ENCODE assay signal across 12 cellular contexts in the genomic region with DNA sequence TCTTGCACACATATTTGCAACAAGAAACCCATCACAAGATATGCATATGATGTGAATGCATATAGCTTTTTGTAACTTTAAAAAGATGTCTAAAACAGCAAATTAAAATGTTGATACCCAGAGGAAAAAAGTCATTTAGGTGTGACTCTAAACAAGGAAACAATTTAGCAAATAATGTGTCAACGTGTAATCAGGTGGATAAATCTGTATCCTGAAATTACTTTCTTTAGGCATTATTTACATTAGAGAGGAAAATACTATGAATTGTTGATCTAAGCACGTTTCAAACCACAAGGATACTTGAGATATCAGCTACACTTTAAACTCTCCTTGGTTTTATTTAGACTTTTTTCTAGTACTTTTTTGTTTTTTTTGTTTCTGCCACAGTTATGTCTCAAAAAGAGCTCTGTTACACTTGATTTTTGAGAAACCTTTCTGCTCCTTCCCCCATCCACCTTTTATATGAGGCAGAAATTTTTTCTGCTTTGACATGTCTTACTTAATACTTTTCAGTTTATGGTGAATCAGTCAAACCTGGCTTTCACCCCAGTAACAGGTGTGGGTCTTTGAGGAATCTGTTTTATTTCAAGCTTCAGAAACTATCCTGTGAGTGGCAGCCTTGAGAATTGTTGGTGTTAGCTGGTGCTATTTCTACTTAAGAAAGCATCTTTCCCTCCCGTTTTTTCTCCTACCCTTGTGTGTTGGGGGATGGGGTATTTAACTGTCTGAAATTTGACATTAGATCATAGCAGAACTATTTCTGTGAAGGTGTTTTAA. TPM values are rescaled to one million over a fixed set of nuclear protein-coding genes. Genes with fewer than 3 reads are reported as not detected.
DNase-seq lines count a peak whose midpoint lies in the region; ATAC-seq and TF ChIP-seq lines count a peak whose summit lies in the region.
"Had no signal": no experiment of that assay in that cellular context is flagged by ENCODE, and none has a peak within 500 bp of the region (broad histone marks: within the 10 kb centered on the region; RNA-seq: fewer than 3 reads in every experiment).

No MANE protein-coding gene starts in this region.

- TF ChIP-seq POLR2A in stomach (IDR thresholded peaks at IDR 0.05), result no peak

- TF ChIP-seq CTCF in H9 (conservative IDR thresholded peaks at IDR 0.05) (no peak), PC-9 (conservative IDR thresholded peaks at IDR 0.05) (no peak), glutamatergic neuron (IDR thresholded peaks at IDR 0.05; ENCODE audit: partially characterized antibody, unreplicated experiment) (no peak), stomach (IDR thresholded peaks at IDR 0.05) (no peak)

- no peak overlapping the region for H3K4ac ChIP-seq in H9 (ENCODE audit: low read depth, low read length)

- H3K4me3 ChIP-seq in PC-9 (no peak overlapping the region), stomach (peak overlapping the region in 3 of 4 donors; percentile 60 to 61 (median 61))

- no peak overlapping the region for H2BK5ac ChIP-seq in H9 (ENCODE audit: insufficient read length, low read length)

- H4K8ac ChIP-seq in H9 (replicated peaks; ENCODE audit: insufficient read length, low read depth, low read length), result no peak overlapping the region

- H3F3A ChIP-seq in PC-9 (ENCODE audit: insufficient read depth, low read depth), result 0 out of 2 replicates have a peak, but pooled peaks cover 7% of the 10 kb centered on the region

- intact Hi-C loops in PC-9 (cut with micrococcal nuclease; ENCODE audit: unreplicated experiment), result no loop called here
- intact Hi-C loops in stomach (cut with DNase I; ENCODE audit: low total_unique reads), result no loop called here
- intact Hi-C loops in posterior cingulate gyrus (cut with DNase I), result no loop called here

- no peaks in the 10 kb centered on the region for H3K79me1 ChIP-seq in H9 (ENCODE audit: insufficient read depth, low read depth, low read length, poor library complexity, severe bottlenecking)

- H3K79me2 ChIP-seq in H9 (ENCODE audit: insufficient read depth, low read length), result no peaks in the 10 kb centered on the region
- H3K79me2 ChIP-seq in PC-9 (ENCODE audit: low read depth), result no peaks in the 10 kb centered on the region

- H2AFZ ChIP-seq in H9 (ENCODE audit: low read length), result no peak overlapping the region
- H2AFZ ChIP-seq in PC-9, result no peak overlapping the region

- H2BK120ac ChIP-seq in H9 (ENCODE audit: low read depth, low read length, poor library complexity, severe bottlenecking), result no peak overlapping the region

- H3T11ph ChIP-seq in H9 (ENCODE audit: low read length), result no peak overlapping the region

- H3K23me2 ChIP-seq in H9 (ENCODE audit: insufficient read length, low read depth, low read length, poor library complexity, severe bottlenecking), result peaks cover 20% of the 10 kb centered on the region

- H3K9me3 Mint-ChIP-seq in H9 (no peaks in the 10 kb centered on the region; a peak in 1 of 5 replicates), glutamatergic neuron (ENCODE audit: unreplicated experiment) (no peaks in the 10 kb centered on the region)
- H3K9me3 Mint-ChIP-seq: activated T-helper 17 cell treated with anti-CD3 and anti-CD28 coated beads, Interleukin-2, amount 50 U/mL, for 72 hours had no signal

- H3K36me3 Mint-ChIP-seq in H9 (ENCODE audit: insufficient read depth in 1 of 3, low read depth in 3 of 3), result no peaks in the 10 kb centered on the region
- no peaks in the 10 kb centered on the region for H3K36me3 Mint-ChIP-seq in glutamatergic neuron (ENCODE audit: unreplicated experiment)
- H3K36me3 Mint-ChIP-seq: CD4-positive, alpha-beta memory T cell had no signal

- no peak overlapping the region for H3K9ac ChIP-seq in H9 (ENCODE audit: extremely low read depth, insufficient read length, low read length)

- H4K20me1 ChIP-seq in H9 (ENCODE audit: control insufficient read depth, insufficient read depth, insufficient read length) (no peaks in the 10 kb centered on the region), PC-9 (ENCODE audit: insufficient read depth) (no peaks in the 10 kb centered on the region)

- no peak overlapping the region for H3K56ac ChIP-seq in H9 (ENCODE audit: insufficient read length, low read depth, low read length)

- H3K23ac ChIP-seq in H9 (ENCODE audit: insufficient read length, low read depth, low read length), result no peak overlapping the region

- no peak overlapping the region for H2AK5ac ChIP-seq in H9 (ENCODE audit: insufficient read length, low read length)

- no peak overlapping the region for H3K18ac ChIP-seq in H9 (ENCODE audit: insufficient read length, low read depth, low read length)

- H3K27ac ChIP-seq in H9 (ENCODE audit: insufficient read length, low read depth, low read length) (no peak overlapping the region), PC-9 (peak overlapping the region; percentile 7; the same call in 1 of the 2 replicates), stomach (no peak overlapping the region)
- H3K27ac ChIP-seq: brain microvascular endothelial cell had no signal

- POLR2A ChIA-PET in PC-9 (lab: Charles Lee; ENCODE audit: unreplicated experiment), result no interaction called here

- peak overlapping the region; percentile 77 for H3K4me2 ChIP-seq in H9 (ENCODE audit: insufficient read depth, insufficient read length, low read length)
- H3K4me2 ChIP-seq in PC-9, result peak overlapping the region; percentile 42

- CTCF ChIA-PET in PC-9 (lab: Charles Lee), result no interaction called here

- H3K4me3 Mint-ChIP-seq in H9 (peak overlapping the region; percentile 67 to 83; a peak in 3 of 5 replicates), glutamatergic neuron (ENCODE audit: unreplicated experiment) (peak overlapping the region; percentile 84)
- H3K4me3 Mint-ChIP-seq: activated T-helper 17 cell treated with anti-CD3 and anti-CD28 coated beads, Interleukin-2, amount 50 U/mL, for 72 hours had no signal

- no peak overlapping the region for H2BK15ac ChIP-seq in H9 (ENCODE audit: low read depth, low read length)

- no peak overlapping the region for H2BK12ac ChIP-seq in H9 (ENCODE audit: insufficient read length, low read depth, low read length)

- H3K27me3 Mint-ChIP-seq in H9 (ENCODE audit: low read depth) (peaks cover 87% of the 10 kb centered on the region), glutamatergic neuron (ENCODE audit: unreplicated experiment) (peaks cover 12% of the 10 kb centered on the region)

- H3K4me1 ChIP-seq in H9 (ENCODE audit: insufficient read depth, low read length) (no peaks in the 10 kb centered on the region), PC-9 (replicated peaks; ENCODE audit: insufficient read depth) (peaks cover 15% of the 10 kb centered on the region), stomach (peaks cover 13 to 37% (median 23%) of the 10 kb centered on the region in 4 donors)

- BruUV-seq in PC-9 (replicated peaks; lab: Mats Ljungman, UMichigan), result no TSS peak

- H4K91ac ChIP-seq in H9 (ENCODE audit: insufficient read length, low read depth, low read length), result no peak overlapping the region

- H3K36me3 ChIP-seq in PC-9 (ENCODE audit: low read depth) (no peaks in the 10 kb centered on the region), stomach (no peaks in the 10 kb centered on the region)
- H3K36me3 ChIP-seq: brain microvascular endothelial cell had no signal

- no CpG with 5 or more reads among the region's 3 CpGs for WGBS in H9 (ENCODE audit: extremely low coverage, insufficient read length, low lambda C conversion rate)
- WGBS in stomach, 5 donors, result 13 to 26% (median 23%) methylated on average over 3 of the region's 3 CpGs

- no peak overlapping the region for H3K27ac Mint-ChIP-seq in H9
- no peak overlapping the region for H3K27ac Mint-ChIP-seq in glutamatergic neuron (ENCODE audit: unreplicated experiment)
- H3K27ac Mint-ChIP-seq: activated CD4-positive, alpha-beta T cell treated with anti-CD3 and anti-CD28 coated beads for 36 hours; activated T-helper 17 cell treated with anti-CD3 and anti-CD28 coated beads, Interleukin-2, amount 50 U/mL, for 72 hours; CD4-positive, alpha-beta memory T cell had no signal

- no peak for TF ChIP-seq EP300 in stomach (IDR thresholded peaks at IDR 0.05)

- H3K27me3 ChIP-seq in H9 (ENCODE audit: insufficient read depth, low read length) (peaks cover 27% of the 10 kb centered on the region; the same call in 1 of the 2 replicates), PC-9 (ENCODE audit: insufficient read depth, low read depth) (no peaks in the 10 kb centered on the region), stomach (peaks cover 0 to 23% (median 20%) of the 10 kb centered on the region in 3 donors)

- DNase-seq in H9, result no peak
- peak in 1 of 2 experiments; percentile 61 for DNase-seq in PC-9
- no peak for DNase-seq in glutamatergic neuron
- no peak for DNase-seq in stomach
- DNase-seq in posterior cingulate gyrus, result no peak
- DNase-seq: brain microvascular endothelial cell; CD4-positive, alpha-beta memory T cell; GOT3 had no signal

- no peak overlapping the region for H4K5ac ChIP-seq in H9 (ENCODE audit: insufficient read length, low read depth, low read length)

- H3K4me1 Mint-ChIP-seq in H9 (peaks cover 13 to 21% of the 10 kb centered on the region in 2 experiments), glutamatergic neuron (ENCODE audit: low read depth, unreplicated experiment) (no peaks in the 10 kb centered on the region)
- H3K4me1 Mint-ChIP-seq: activated T-helper 17 cell treated with anti-CD3 and anti-CD28 coated beads, Interleukin-2, amount 50 U/mL, for 72 hours had no signal

- H3K14ac ChIP-seq in H9 (ENCODE audit: insufficient read depth, low read length), result no peak overlapping the region

- H3K9me3 ChIP-seq in H9 (ENCODE audit: control insufficient read depth, low read depth, low read length) (no peaks in the 10 kb centered on the region), PC-9 (ENCODE audit: insufficient read depth, low read depth) (no peaks in the 10 kb centered on the region), stomach (no peaks in the 10 kb centered on the region)

- no peak overlapping the region for H2BK20ac ChIP-seq in H9 (ENCODE audit: low read depth, low read length, poor library complexity, severe bottlenecking)

- ATAC-seq in GM18511 (IDR thresholded peaks at IDR 0.05; ENCODE audit: unreplicated experiment) (no peak), HG03135 (IDR thresholded peaks at IDR 0.05; ENCODE audit: unreplicated experiment) (no peak)
- ATAC-seq: activated T-helper 17 cell treated with anti-CD3 and anti-CD28 coated beads, Interleukin-2, amount 50 U/mL, for 72 hours had no signal

- no peaks in the 10 kb centered on the region for H3K9me2 ChIP-seq in PC-9 (ENCODE audit: insufficient read depth)

RNA-seq across cellular contexts. Expression of a gene that starts 1.9 kb away (rescaled TPM):
- total RNA-seq in H9 (2021) (0.37 TPM in 2 replicates), PC-9 (2021) (0.20 and 0.48 TPM in 2 replicates), glutamatergic neuron (ENCODE audit: unreplicated experiment) (not detected), stomach (10 to 100 TPM in 4 of 5 donors, not detected in 1; 11.6 to 32.9 (median 12.6) TPM)
- 10 to 100 TPM in 1 of 3 donors, 1 to 10 TPM in 2; 3.7 to 25.7 (median 4.7) TPM for polyA plus RNA-seq in stomach
- total RNA-seq: activated CD4-positive, alpha-beta T cell treated with anti-CD3 and anti-CD28 coated beads for 36 hours; activated T-helper 17 cell treated with anti-CD3 and anti-CD28 coated beads, Interleukin-2, amount 50 U/mL, for 72 hours; CD4-positive, alpha-beta memory T cell had no signal
- polyA plus RNA-seq: CD4-positive, alpha-beta memory T cell had no signal
